27 cellular contexts compared by ENCODE assay signal in genomic region chr14:105682956-105683570, GRCh38.
DNase-seq lines count a peak whose midpoint lies in the region; ATAC-seq, FAIRE-seq and TF ChIP-seq lines count a peak whose summit lies in the region.
"Had no signal": no experiment of that assay in that cellular context is flagged by ENCODE, and none has a peak within 500 bp of the region (broad histone marks: within the 10 kb centered on the region; RNA-seq: fewer than 3 reads in every experiment).

No MANE protein-coding gene starts in this region.

- H3K4me1 Mint-ChIP-seq in activated naive CD8-positive, alpha-beta T cell treated with anti-CD3 and anti-CD28 coated beads, Interleukin-2, amount 10 ng/mL, durations not matched to agents 7 days and 5 days = no peaks in the 10 kb centered on the region
- H3K4me1 Mint-ChIP-seq in activated naive CD8-positive, alpha-beta T cell treated with anti-CD3 and anti-CD28 coated beads for 36 hours = no peaks in the 10 kb centered on the region
- H3K4me1 Mint-ChIP-seq: nephron had no signal

- H3F3A ChIP-seq in SU-DHL-6 (ENCODE audit: insufficient read depth) = peaks cover 12% of the 10 kb centered on the region

- intact Hi-C loops in kidney (cut with DNase I) = no loop called here

- H3K79me2 ChIP-seq in SU-DHL-6 (ENCODE audit: insufficient read depth, low read length) = no peaks in the 10 kb centered on the region; the same call in 1 of the 2 replicates

- H4K20me1 ChIP-seq in SU-DHL-6 (ENCODE audit: low read depth, low read length) = no peaks in the 10 kb centered on the region

- TF ChIP-seq CTCF in SU-DHL-6 (IDR thresholded peaks at IDR 0.05; ENCODE audit: insufficient read depth, low read length, poor library complexity, severe bottlenecking) (no peak), kidney (IDR thresholded peaks at IDR 0.05; ENCODE audit: borderline replicate concordance, extremely low read depth, insufficient read depth) (no peak)

- FAIRE-seq in kidney (lab: Jason Lieb, UNC) = no peak
- FAIRE-seq: A549, endometrium had no signal

- no peaks in the 10 kb centered on the region for H3K9me2 ChIP-seq in SU-DHL-6 (replicated peaks; ENCODE audit: insufficient read depth, low read length)

- no peak for ATAC-seq in activated naive CD8-positive, alpha-beta T cell treated with anti-CD3 and anti-CD28 coated beads, Interleukin-2, amount 10 ng/mL, durations not matched to agents 7 days and 5 days (ENCODE audit: low read depth)
- ATAC-seq in GM21381 (IDR thresholded peaks at IDR 0.05; ENCODE audit: unreplicated experiment) (no peak), left lobe of liver (no peak)
- ATAC-seq: A549, gastroesophageal sphincter, right cardiac atrium, SK-N-SH treated with all-trans-retinoic acid at 6 μM for 48 hours had no signal

- H3K27ac Mint-ChIP-seq in activated naive CD8-positive, alpha-beta T cell treated with anti-CD3 and anti-CD28 coated beads, Interleukin-2, amount 10 ng/mL, durations not matched to agents 7 days and 5 days = peak overlapping the region; percentile 34
- no peak overlapping the region for H3K27ac Mint-ChIP-seq in activated naive CD8-positive, alpha-beta T cell treated with anti-CD3 and anti-CD28 coated beads for 36 hours
- H3K27ac Mint-ChIP-seq: nephron had no signal

- H2AFZ ChIP-seq in SU-DHL-6 (ENCODE audit: low read depth, low read length, severe bottlenecking) = no peak overlapping the region

- H3K27ac ChIP-seq in SU-DHL-6 (ENCODE audit: low read depth, low read length) (peak overlapping the region; percentile 100), kidney (ENCODE audit: low read depth in 2 of 2, low read length in 2 of 2) (no peak overlapping the region)
- H3K27ac ChIP-seq: A549, breast epithelium, colonic mucosa, gastroesophageal sphincter, ovary, transverse colon, VCaP had no signal

- no peaks in the 10 kb centered on the region for H3K4me1 ChIP-seq in kidney (ENCODE audit: control insufficient read depth in 1 of 2, insufficient read depth in 1 of 2, low read depth in 1 of 2, low read length in 2 of 2)
- H3K4me1 ChIP-seq: A549, breast epithelium, colonic mucosa, gastroesophageal sphincter, transverse colon had no signal

- peaks cover 3% of the 10 kb centered on the region for H3K9me3 Mint-ChIP-seq in activated naive CD8-positive, alpha-beta T cell treated with anti-CD3 and anti-CD28 coated beads, Interleukin-2, amount 10 ng/mL, durations not matched to agents 7 days and 5 days
- no peaks in the 10 kb centered on the region for H3K9me3 Mint-ChIP-seq in activated naive CD8-positive, alpha-beta T cell treated with anti-CD3 and anti-CD28 coated beads for 36 hours

- peak overlapping the region; percentile 63 for H3K4me2 ChIP-seq in SU-DHL-6 (ENCODE audit: low read depth, low read length, poor library complexity, severe bottlenecking)
- H3K4me2 ChIP-seq: A549 had no signal

- H3K4me3 ChIP-seq in SU-DHL-6 (ENCODE audit: insufficient read depth, low read length, poor library complexity, severe bottlenecking) (no peak overlapping the region), kidney (ENCODE audit: low read length in 2 of 2) (no peak overlapping the region)
- H3K4me3 ChIP-seq: A549, breast epithelium, colonic mucosa, gastroesophageal sphincter, ovary, transverse colon had no signal

- H3K36me3 ChIP-seq in SU-DHL-6 (ENCODE audit: low read length) (no peaks in the 10 kb centered on the region), kidney (ENCODE audit: control insufficient read depth in 1 of 2, insufficient read depth in 2 of 2, low read length in 2 of 2) (no peaks in the 10 kb centered on the region)
- H3K36me3 ChIP-seq: breast epithelium, colonic mucosa, gastroesophageal sphincter, ovary, transverse colon had no signal

- peak; percentile 30 for DNase-seq in activated naive CD8-positive, alpha-beta T cell treated with anti-CD3 and anti-CD28 coated beads, Interleukin-2, amount 10 ng/mL, durations not matched to agents 7 days and 5 days
- no peak for DNase-seq in activated naive CD8-positive, alpha-beta T cell treated with anti-CD3 and anti-CD28 coated beads for 36 hours
- DNase-seq in kidney = peak; percentile 26
- no peak for DNase-seq in stimulated activated CD4-positive, alpha-beta T cell treated with anti-CD3 and anti-CD28 coated beads, Interleukin-2, amount 100 ng/mL, for 48 hours
- DNase-seq in cerebellum (ENCODE audit: low spot score) = no peak
- no peak for DNase-seq in left lobe of liver (ENCODE audit: low spot score)
- DNase-seq: activated CD4-positive, alpha-beta T cell treated with anti-CD3 and anti-CD28 coated beads, Interleukin-2, amount 50 U/mL, for 48 hours; activated T-cell treated with anti-CD3 and anti-CD28 coated beads, Interleukin-2, amount 50 U/mL, for 1 hour; amygdala; colonic mucosa; GF-D8; H7; NCI-H1048; NCI-H1694 treated with DMSO at 0.1 percent for 48 hours; NCI-H526 treated with DMSO at 0.1 percent for 48 hours; ovary; right cardiac atrium; transverse colon had no signal

- no peaks in the 10 kb centered on the region for H3K27me3 ChIP-seq in SU-DHL-6 (ENCODE audit: low read length)
- H3K27me3 ChIP-seq: breast epithelium, colonic mucosa, gastroesophageal sphincter, ovary, transverse colon had no signal

- H3K9me3 ChIP-seq in SU-DHL-6 (ENCODE audit: insufficient read depth, low read length) = no peaks in the 10 kb centered on the region
- H3K9me3 ChIP-seq in kidney (ENCODE audit: control insufficient read depth in 1 of 2, low read length in 2 of 2) = no peaks in the 10 kb centered on the region
- H3K9me3 ChIP-seq: A549, breast epithelium, colonic mucosa, gastroesophageal sphincter, ovary, transverse colon had no signal

- no peak overlapping the region for H3K4me3 Mint-ChIP-seq in activated naive CD8-positive, alpha-beta T cell treated with anti-CD3 and anti-CD28 coated beads, Interleukin-2, amount 10 ng/mL, durations not matched to agents 7 days and 5 days
- no peak overlapping the region for H3K4me3 Mint-ChIP-seq in activated naive CD8-positive, alpha-beta T cell treated with anti-CD3 and anti-CD28 coated beads for 36 hours
- H3K4me3 Mint-ChIP-seq: nephron had no signal

- peaks cover 3% of the 10 kb centered on the region for H3K27me3 Mint-ChIP-seq in activated naive CD8-positive, alpha-beta T cell treated with anti-CD3 and anti-CD28 coated beads, Interleukin-2, amount 10 ng/mL, durations not matched to agents 7 days and 5 days
- peaks cover 4% of the 10 kb centered on the region for H3K27me3 Mint-ChIP-seq in activated naive CD8-positive, alpha-beta T cell treated with anti-CD3 and anti-CD28 coated beads for 36 hours

- POLR2A ChIA-PET in activated naive CD8-positive, alpha-beta T cell treated with anti-CD3 and anti-CD28 coated beads, Interleukin-2, amount 10 ng/mL, durations not matched to agents 7 days and 5 days (lab: Charles Lee) = no interaction called here

- H3K9ac ChIP-seq in SU-DHL-6 (ENCODE audit: low read length) (peak overlapping the region; percentile 70), kidney (ENCODE audit: low read length in 2 of 2) (no peak overlapping the region)

- H3K36me3 Mint-ChIP-seq in activated naive CD8-positive, alpha-beta T cell treated with anti-CD3 and anti-CD28 coated beads, Interleukin-2, amount 10 ng/mL, durations not matched to agents 7 days and 5 days = no peaks in the 10 kb centered on the region
- H3K36me3 Mint-ChIP-seq in activated naive CD8-positive, alpha-beta T cell treated with anti-CD3 and anti-CD28 coated beads for 36 hours = no peaks in the 10 kb centered on the region

Comparison
In these comparisons a context has a peak if more than half of its experiments do, and no peak if none do; other contexts are left out.
1. DNase-seq: peak in activated naive CD8-positive, alpha-beta T cell treated with anti-CD3 and anti-CD28 coated beads, Interleukin-2, amount 10 ng/mL, durations not matched to agents 7 days and 5 days (single experiment) and kidney (single experiment); none in activated naive CD8-positive, alpha-beta T cell treated with anti-CD3 and anti-CD28 coated beads for 36 hours (single experiment), stimulated activated CD4-positive, alpha-beta T cell treated with anti-CD3 and anti-CD28 coated beads, Interleukin-2, amount 100 ng/mL, for 48 hours (0 of 2), cerebellum (single experiment) and left lobe of liver (single experiment).